10 cellular contexts compared by ENCODE assay signal in genomic region chr7:23863209-23863798, GRCh38.
A peak's percentile ranks its signal among the peaks of the same experiment; 100 is the strongest.
DNase-seq lines count a peak whose midpoint lies in the region; ATAC-seq, FAIRE-seq and TF ChIP-seq lines count a peak whose summit lies in the region.
"Had no signal": no experiment of that assay in that cellular context is flagged by ENCODE, and none has a peak within 500 bp of the region (broad histone marks: within the 10 kb centered on the region; RNA-seq: fewer than 3 reads in every experiment).

No MANE protein-coding gene starts in this region.

- H2AFZ ChIP-seq in Loucy (ENCODE audit: low read length) = no peak overlapping the region

- no peaks in the 10 kb centered on the region for H3K27me3 ChIP-seq in Loucy (ENCODE audit: insufficient read depth, low read length, poor library complexity, severe bottlenecking)
- H3K27me3 ChIP-seq: BLaER1, pancreas had no signal

- peak; percentile 13 for FAIRE-seq in TTC549 (lab: Jason Lieb, UNC)

- ATAC-seq in GM18870 (IDR thresholded peaks at IDR 0.05; ENCODE audit: unreplicated experiment) (no peak), HG03135 (IDR thresholded peaks at IDR 0.05; ENCODE audit: unreplicated experiment) (no peak)

- no peaks in the 10 kb centered on the region for H4K20me1 ChIP-seq in Loucy (ENCODE audit: insufficient read depth, low read length, poor library complexity, severe bottlenecking)
- H4K20me1 ChIP-seq: BLaER1 had no signal

- H3K4me2 ChIP-seq in Loucy (ENCODE audit: low read depth, low read length, poor library complexity, severe bottlenecking) = no peak overlapping the region
- H3K4me2 ChIP-seq: BLaER1 had no signal

- H3K36me3 ChIP-seq in Loucy (ENCODE audit: insufficient read depth, low read length) = no peaks in the 10 kb centered on the region
- H3K36me3 ChIP-seq: BLaER1, pancreas had no signal

- no peaks in the 10 kb centered on the region for H3K9me2 ChIP-seq in Loucy (replicated peaks; ENCODE audit: low read depth, low read length)

- no peak overlapping the region for H3K4me3 ChIP-seq in Loucy (ENCODE audit: low read length, poor library complexity, severe bottlenecking)
- H3K4me3 ChIP-seq: BLaER1, pancreas had no signal

- no peak overlapping the region for H3K9ac ChIP-seq in Loucy (ENCODE audit: low read depth, low read length, poor library complexity, severe bottlenecking)
- H3K9ac ChIP-seq: BLaER1 had no signal

- H3K9me3 ChIP-seq in Loucy (ENCODE audit: insufficient read depth, low read depth, low read length) = no peaks in the 10 kb centered on the region
- H3K9me3 ChIP-seq: BLaER1, pancreas had no signal

- no peaks in the 10 kb centered on the region for H3K79me2 ChIP-seq in Loucy (ENCODE audit: insufficient read depth, low read length)

- peaks cover 19% of the 10 kb centered on the region for H3K4me1 ChIP-seq in Loucy (ENCODE audit: insufficient read depth, low read length, poor library complexity, severe bottlenecking)
- H3K4me1 ChIP-seq: pancreas had no signal

- TF ChIP-seq CTCF in Loucy (conservative IDR thresholded peaks at IDR 0.05; ENCODE audit: low read length) = peak; percentile 89

- peak; percentile 21 for DNase-seq in NCI-H2196 treated with DMSO at 0.1 percent for 48 hours (lab: John Stamatoyannopoulos, UW; ENCODE audit: unreplicated experiment)
- DNase-seq in NCI-H2196 (lab: John Stamatoyannopoulos, UW; ENCODE audit: unreplicated experiment) = no peak
- DNase-seq in iPS-NIHi11 (ENCODE audit: low spot score) = peak; percentile 42
- DNase-seq in AG08396 (ENCODE audit: low spot score) = no peak
- DNase-seq: pancreas had no signal

- no peaks in the 10 kb centered on the region for H3F3A ChIP-seq in Loucy (ENCODE audit: low read depth)

Comparison
In these comparisons a context has a peak if more than half of its experiments do, and no peak if none do; other contexts are left out.
1. DNase-seq: peak in NCI-H2196 treated with DMSO at 0.1 percent for 48 hours (single experiment) and iPS-NIHi11 (single experiment); none in NCI-H2196 (single experiment) and AG08396 (single experiment).